In the genomic region with DNA sequence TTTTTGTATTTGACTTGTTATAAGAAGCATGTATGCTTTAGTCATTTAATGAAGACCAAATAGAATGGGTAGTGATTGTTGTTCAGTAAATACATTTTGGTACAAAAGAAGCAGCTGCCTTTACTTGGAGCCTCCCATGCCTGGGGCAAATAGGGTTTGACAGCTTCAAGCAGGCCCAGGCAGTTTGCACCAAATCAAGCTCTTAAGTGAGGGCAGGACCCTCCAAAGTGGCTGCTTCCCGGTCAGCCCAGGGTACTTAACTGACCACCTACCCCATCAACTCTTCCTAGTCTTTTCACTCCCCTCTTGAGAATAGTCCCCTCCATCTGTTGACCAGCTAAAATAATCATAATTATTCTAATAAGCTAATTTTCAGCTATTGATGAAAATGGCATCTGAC, we compare ENCODE assay signal across 16 cellular contexts.
"Had no signal": no experiment of that assay in that cellular context is flagged by ENCODE, and none has a peak within 500 bp of the region (broad histone marks: within the 10 kb centered on the region; RNA-seq: fewer than 3 reads in every experiment).

No MANE protein-coding gene starts in this region.

- H3K27ac ChIP-seq: esophagus squamous epithelium, lower lobe of right lung, neutrophil, pancreas, skin epidermis, spleen, suprapubic skin, transverse colon, upper lobe of right lung, uterus had no signal

- DNase-seq: cortex of kidney; effector memory CD8-positive, alpha-beta T cell; esophagus squamous epithelium; head of caudate nucleus; left ventricle myocardium superior; lower lobe of right lung; naive B cell; pancreas; spleen; stimulated activated naive B cell treated with anti-CD40 and anti-IgM and Interleukin-4, amounts not matched to agents 10 μg/mL and 1 μg/mL and 100 μg/mL, for 72 hours; transverse colon; upper lobe of right lung; uterus had no signal

- H3K36me3 ChIP-seq: esophagus squamous epithelium, lower lobe of right lung, neutrophil, pancreas, spleen, suprapubic skin, transverse colon, upper lobe of right lung, uterus had no signal

- H3K4me3 ChIP-seq: esophagus squamous epithelium, lower lobe of right lung, pancreas, skin epidermis, spleen, suprapubic skin, transverse colon, upper lobe of right lung, uterus had no signal

- H3K9me3 ChIP-seq: esophagus squamous epithelium, lower lobe of right lung, neutrophil, pancreas, spleen, suprapubic skin, transverse colon, upper lobe of right lung, uterus had no signal

- H3K27me3 ChIP-seq: esophagus squamous epithelium, pancreas, spleen, suprapubic skin, transverse colon, upper lobe of right lung, uterus had no signal
